ENCODE assay signal across 22 cellular contexts in genomic region chr17:48755346-48755745, GRCh38. TPM values are rescaled to one million over a fixed set of nuclear protein-coding genes. Genes with fewer than 3 reads are reported as not detected.
DNase-seq lines count a peak whose midpoint lies in the region; ATAC-seq, FAIRE-seq and TF ChIP-seq lines count a peak whose summit lies in the region.
"Had no signal": no experiment of that assay in that cellular context is flagged by ENCODE, and none has a peak within 500 bp of the region (broad histone marks: within the 10 kb centered on the region; RNA-seq: fewer than 3 reads in every experiment).

No MANE protein-coding gene starts in this region.

- H2BK20ac ChIP-seq in H9 (ENCODE audit: low read depth, low read length, poor library complexity, severe bottlenecking): no peak overlapping the region

- H3K4me1 ChIP-seq in A673 (ENCODE audit: insufficient read depth, low read length, poor library complexity, severe bottlenecking): peaks cover 9% of the 10 kb centered on the region
- H3K4me1 ChIP-seq in H9 (ENCODE audit: insufficient read depth, low read length): no peaks in the 10 kb centered on the region
- no peaks in the 10 kb centered on the region for H3K4me1 ChIP-seq in iPS-15b (ENCODE audit: control insufficient read depth, insufficient read depth, low read length)
- H3K4me1 ChIP-seq: pancreas had no signal

- H3K27me3 ChIP-seq in A673 (replicated peaks; ENCODE audit: insufficient read depth, low read depth, low read length, poor library complexity): no peaks in the 10 kb centered on the region
- H3K27me3 ChIP-seq in H9 (ENCODE audit: insufficient read depth, low read length): peaks cover 81% of the 10 kb centered on the region
- H3K27me3 ChIP-seq in iPS-15b (ENCODE audit: control insufficient read depth, insufficient read depth, low read length): peaks cover 97% of the 10 kb centered on the region

- H4K91ac ChIP-seq in H9 (ENCODE audit: insufficient read length, low read depth, low read length): no peak overlapping the region

- DNase-seq in A673 (ENCODE audit: low spot score): no peak
- DNase-seq in H9: no peak
- no peak for DNase-seq in SK-N-MC (ENCODE audit: low read depth, low spot score)
- DNase-seq in endothelial cell (ENCODE audit: low spot score): no peak
- DNase-seq in NCI-H69 (lab: John Stamatoyannopoulos, UW): no peak
- DNase-seq in HTR-8/SVneo (ENCODE audit: insufficient read length, low spot score): no peak
- DNase-seq: anterior cingulate cortex; CD8-positive, alpha-beta memory T cell; DND-41; NCI-H2081; NCI-H510A treated with DMSO at 0.1 percent for 48 hours; pancreas; stimulated activated CD4-positive, alpha-beta T cell treated with anti-CD3 and anti-CD28 coated beads, Interleukin-1b, Interleukin-23, amount 100 ng/mL, for 48 hours; uterus had no signal

- no peak overlapping the region for H2BK12ac ChIP-seq in H9 (ENCODE audit: insufficient read length, low read depth, low read length)

- no peak for TF ChIP-seq CTCF in A673 (conservative IDR thresholded peaks at IDR 0.05; ENCODE audit: low read depth, low read length)
- no peak for TF ChIP-seq CTCF in H9 (conservative IDR thresholded peaks at IDR 0.05)
- TF ChIP-seq CTCF in endothelial cell (IDR thresholded peaks at IDR 0.05; ENCODE audit: unreplicated experiment): no peak

- BruUV-seq in A673 (replicated peaks; lab: Mats Ljungman, UMichigan): no TSS peak

- H4K8ac ChIP-seq in H9 (replicated peaks; ENCODE audit: insufficient read length, low read depth, low read length): no peak overlapping the region

- no peaks in the 10 kb centered on the region for H3K79me1 ChIP-seq in H9 (ENCODE audit: insufficient read depth, low read depth, low read length, poor library complexity, severe bottlenecking)

- H3K23ac ChIP-seq in H9 (ENCODE audit: insufficient read length, low read depth, low read length): no peak overlapping the region

- no peaks in the 10 kb centered on the region for H4K20me1 ChIP-seq in H9 (ENCODE audit: control insufficient read depth, insufficient read depth, insufficient read length)

- no peak overlapping the region for H2AFZ ChIP-seq in H9 (ENCODE audit: low read length)

- H3K56ac ChIP-seq in H9 (ENCODE audit: insufficient read length, low read depth, low read length): no peak overlapping the region

- H3K4me2 ChIP-seq in H9 (ENCODE audit: insufficient read depth, insufficient read length, low read length): peak overlapping the region; percentile 34

- H2BK120ac ChIP-seq in H9 (ENCODE audit: low read depth, low read length, poor library complexity, severe bottlenecking): no peak overlapping the region

- H3K9ac ChIP-seq in H9 (ENCODE audit: extremely low read depth, insufficient read length, low read length): no peak overlapping the region
- no peak overlapping the region for H3K9ac ChIP-seq in SK-N-MC (ENCODE audit: insufficient read length)
- H3K9ac ChIP-seq in iPS-15b (ENCODE audit: low read depth, low read length): no peak overlapping the region

- intact Hi-C loops in A673 (cut with micrococcal nuclease; ENCODE audit: unreplicated experiment): loop anchor here (10.0 kb wide), 1 partner anchor 81 kb away; no protein-coding TSS in a partner anchor

- POLR2A ChIA-PET in A673 (lab: Charles Lee; ENCODE audit: low non-redundant PET): no interaction called here

- H3K36me3 Mint-ChIP-seq in H9 (ENCODE audit: insufficient read depth in 1 of 3, low read depth in 3 of 3) (no peaks in the 10 kb centered on the region; a peak in 1 of 7 replicates), endothelial cell (ENCODE audit: low read depth, unreplicated experiment) (no peaks in the 10 kb centered on the region)

- no CpG with 5 or more reads among the region's 8 CpGs for WGBS in H9 (ENCODE audit: extremely low coverage, insufficient read length, low lambda C conversion rate)

- no peak overlapping the region for H3K14ac ChIP-seq in H9 (ENCODE audit: insufficient read depth, low read length)

- H3K4ac ChIP-seq in H9 (ENCODE audit: low read depth, low read length): no peak overlapping the region

- H3K36me3 ChIP-seq in A673 (ENCODE audit: insufficient read depth, low read length, poor library complexity, severe bottlenecking) (no peaks in the 10 kb centered on the region), SK-N-MC (ENCODE audit: insufficient read depth, low read length) (no peaks in the 10 kb centered on the region), iPS-15b (ENCODE audit: control insufficient read depth, insufficient read depth, low read length) (no peaks in the 10 kb centered on the region)
- H3K36me3 ChIP-seq: pancreas, sigmoid colon, uterus had no signal

- H3K4me1 Mint-ChIP-seq in H9 (peaks cover 5 to 8% of the 10 kb centered on the region in 2 experiments), endothelial cell (ENCODE audit: unreplicated experiment) (peaks cover 26% of the 10 kb centered on the region)

- no peak for FAIRE-seq in HTR-8/SVneo (lab: Jason Lieb, UNC)
- FAIRE-seq: endometrium, pancreas had no signal

- ATAC-seq in HG02870 (IDR thresholded peaks at IDR 0.05; ENCODE audit: unreplicated experiment): no peak
- ATAC-seq: left lobe of liver, Panc1, pancreas had no signal

- H3K27ac ChIP-seq in A673 (ENCODE audit: low read depth, low read length, poor library complexity, severe bottlenecking) (no peak overlapping the region), H9 (ENCODE audit: insufficient read length, low read depth, low read length) (no peak overlapping the region), SK-N-MC (no peak overlapping the region)
- H3K27ac ChIP-seq: pancreas, sigmoid colon, uterus had no signal

- no peaks in the 10 kb centered on the region for H3K9me3 Mint-ChIP-seq in H9
- no peaks in the 10 kb centered on the region for H3K9me3 Mint-ChIP-seq in endothelial cell (ENCODE audit: unreplicated experiment)
- H3K9me3 Mint-ChIP-seq: CD8-positive, alpha-beta memory T cell had no signal

- no peaks in the 10 kb centered on the region for H3K79me2 ChIP-seq in H9 (ENCODE audit: insufficient read depth, low read length)

- H3K4me3 ChIP-seq in A673 (ENCODE audit: low read depth, low read length, poor library complexity, severe bottlenecking) (peak overlapping the region; percentile 27), SK-N-MC (0 out of 2 replicates have a peak overlapping the region, but pooled peaks have one; percentile 17), iPS-15b (ENCODE audit: low read depth, low read length) (peak overlapping the region; percentile 18)
- H3K4me3 ChIP-seq: pancreas, sigmoid colon, uterus had no signal

- no peak overlapping the region for H3K18ac ChIP-seq in H9 (ENCODE audit: insufficient read length, low read depth, low read length)

- H3K27me3 Mint-ChIP-seq in H9 (ENCODE audit: low read depth) (peaks cover 99% of the 10 kb centered on the region), endothelial cell (ENCODE audit: unreplicated experiment) (peaks cover 43% of the 10 kb centered on the region)

- H3K4me3 Mint-ChIP-seq in H9: peak overlapping the region in 1 of 2 experiments; percentile 67; a peak in 2 of 5 replicates
- no peak overlapping the region for H3K4me3 Mint-ChIP-seq in endothelial cell (ENCODE audit: unreplicated experiment)

- no peak overlapping the region for H3T11ph ChIP-seq in H9 (ENCODE audit: low read length)

- H3K27ac Mint-ChIP-seq in H9: no peak overlapping the region
- no peak overlapping the region for H3K27ac Mint-ChIP-seq in endothelial cell (ENCODE audit: unreplicated experiment)

- no peak overlapping the region for H2AK5ac ChIP-seq in H9 (ENCODE audit: insufficient read length, low read length)

- no peaks in the 10 kb centered on the region for H3K23me2 ChIP-seq in H9 (ENCODE audit: insufficient read length, low read depth, low read length, poor library complexity, severe bottlenecking)

- CTCF ChIA-PET in A673 (lab: Charles Lee): no interaction called here

- no peak overlapping the region for H2BK5ac ChIP-seq in H9 (ENCODE audit: insufficient read length, low read length)

- H2BK15ac ChIP-seq in H9 (ENCODE audit: low read depth, low read length): no peak overlapping the region

- H3K9me3 ChIP-seq in A673 (ENCODE audit: low read depth, low read length, poor library complexity, severe bottlenecking) (no peaks in the 10 kb centered on the region), H9 (ENCODE audit: control insufficient read depth, low read depth, low read length) (no peaks in the 10 kb centered on the region), SK-N-MC (ENCODE audit: low read depth, low read length) (no peaks in the 10 kb centered on the region), iPS-15b (ENCODE audit: control insufficient read depth, insufficient read depth, low read length) (no peaks in the 10 kb centered on the region)
- H3K9me3 ChIP-seq: pancreas, sigmoid colon, uterus had no signal

- H4K5ac ChIP-seq in H9 (ENCODE audit: insufficient read length, low read depth, low read length): no peak overlapping the region

RNA-seq across cellular contexts. Expression of gene HOXB13, which starts 26.8 kb away (rescaled TPM):
- total RNA-seq in A673 (2021): 11.7 and 15.8 TPM in 2 replicates
- not detected in 2 replicates for total RNA-seq in H9 (2021)
- total RNA-seq in endothelial cell (ENCODE audit: unreplicated experiment): not detected
- total RNA-seq: activated CD8-positive, alpha-beta memory T cell treated with anti-CD3 and anti-CD28 coated beads for 36 hours; CD8-positive, alpha-beta memory T cell; uterus had no signal

RNA-seq across cellular contexts. Expression of gene PRAC2, which starts 32.4 kb away (rescaled TPM):
- total RNA-seq in A673 (2021) (25.5 and 47.8 TPM in 2 replicates), H9 (2021) (not detected in 2 replicates), endothelial cell (ENCODE audit: unreplicated experiment) (not detected)
- total RNA-seq: activated CD8-positive, alpha-beta memory T cell treated with anti-CD3 and anti-CD28 coated beads for 36 hours; CD8-positive, alpha-beta memory T cell; fibroblast of villous mesenchyme; left lobe of liver; pancreas; uterus had no signal

RNA-seq across cellular contexts. Expression of gene PRAC1, which starts 33.0 kb away (rescaled TPM):
- total RNA-seq in A673 (2021) (78.3 and 129 TPM in 2 replicates), H9 (2021) (not detected in 2 replicates), endothelial cell (ENCODE audit: unreplicated experiment) (not detected)
- total RNA-seq: activated CD8-positive, alpha-beta memory T cell treated with anti-CD3 and anti-CD28 coated beads for 36 hours; CD8-positive, alpha-beta memory T cell; fibroblast of villous mesenchyme; left lobe of liver; pancreas; uterus had no signal

Comparison
In these comparisons a context has a peak if more than half of its experiments do, and no peak if none do; other contexts are left out.
1. RNA of gene HOXB13, which starts 26.8 kb away (total RNA-seq): 11.7 to 15.8 TPM in A673; not detected in endothelial cell (single experiment) and not detected in H9; every median in the first group is over 10 times any median in the second.
2. RNA of gene PRAC2, which starts 32.4 kb away (total RNA-seq): 25.5 to 47.8 TPM in A673; not detected in H9 and not detected in endothelial cell (single experiment); every median in the first group is over 10 times any median in the second.
3. RNA of gene PRAC1, which starts 33.0 kb away (total RNA-seq): 78.3 to 129 TPM in A673; not detected in endothelial cell (single experiment) and not detected in H9; every median in the first group is over 10 times any median in the second.
4. Peak in every context shown above with its lines, with median percentiles within 50 percentile points of each other: H3K4me3 ChIP-seq.